Comparison of ENCODE assay signal across 8 cellular contexts in genomic region chr7:112414855-112415490, GRCh38. TPM values are rescaled to one million over a fixed set of nuclear protein-coding genes. Genes with fewer than 3 reads are reported as not detected.
DNase-seq lines count a peak whose midpoint lies in the region; ATAC-seq, FAIRE-seq and TF ChIP-seq lines count a peak whose summit lies in the region.

No MANE protein-coding gene starts in this region.

- H3K4me3 ChIP-seq in WERI-Rb-1 (ENCODE audit: low read depth, low read length) = no peak overlapping the region

- peak; percentile 85 for FAIRE-seq in GM12892 (lab: Jason Lieb, UNC)

- no peak overlapping the region for H3K27ac ChIP-seq in WERI-Rb-1

- peaks cover 14% of the 10 kb centered on the region for H3K27me3 Mint-ChIP-seq in activated T-cell treated with anti-CD3 and anti-CD28 coated beads, Interleukin-2, amount 50 U/mL, for 72 hours (ENCODE audit: low read depth)

- H3K36me3 ChIP-seq in WERI-Rb-1 = no peaks in the 10 kb centered on the region

- H3K27ac Mint-ChIP-seq in stimulated activated effector memory CD8-positive, alpha-beta T cell treated with anti-CD3 and anti-CD28 coated beads, Interleukin-12 subunit alpha, Interleukin-12 subunit beta, amount 100 ng/mL, for 72 hours = no peak overlapping the region
- H3K27ac Mint-ChIP-seq in activated T-cell treated with anti-CD3 and anti-CD28 coated beads, Interleukin-2, amount 50 U/mL, for 72 hours = no peak overlapping the region

- ATAC-seq in stimulated activated effector memory CD8-positive, alpha-beta T cell treated with anti-CD3 and anti-CD28 coated beads, Interleukin-12 subunit alpha, Interleukin-12 subunit beta, amount 100 ng/mL, for 72 hours = no peak
- ATAC-seq in activated T-cell treated with anti-CD3 and anti-CD28 coated beads, Interleukin-2, amount 50 U/mL, for 72 hours (replicated peaks in 1 of 2) = no peak
- no peak for ATAC-seq in omental fat pad (ENCODE audit: low FRiP score)

- no peak for TF ChIP-seq POLR2A in GM12892 (IDR thresholded peaks at IDR 0.05; ENCODE audit: low read depth, low read length)

- in situ Hi-C loops in ACHN (cut with HindIII; ENCODE audit: low pct_ligation_motif_present, low pct_unique_long_range_greater_than_20kb, low sequenced_read_pairs) = loop anchor here (25.0 kb wide), 1 partner anchor 653 kb away; no protein-coding TSS in a partner anchor

- H3K9me3 ChIP-seq in WERI-Rb-1 (ENCODE audit: severe bottlenecking) = peaks cover 10% of the 10 kb centered on the region

- DNase-seq in ACHN = peak; percentile 75
- no peak for DNase-seq in GM12892 (ENCODE audit: insufficient read length)
- peak; percentile 29 for DNase-seq in NCI-H1694 (lab: John Stamatoyannopoulos, UW)
- no peak for DNase-seq in WERI-Rb-1
- peak; percentile 70 for DNase-seq in inferior parietal cortex (ENCODE audit: extremely low spot score)
- DNase-seq in stimulated activated effector memory CD8-positive, alpha-beta T cell treated with anti-CD3 and anti-CD28 coated beads, Interleukin-12 subunit alpha, Interleukin-12 subunit beta, amount 100 ng/mL, for 72 hours (ENCODE audit: low spot score in 2 of 2) = no peak
- DNase-seq in activated T-cell treated with anti-CD3 and anti-CD28 coated beads, Interleukin-2, amount 50 U/mL, for 72 hours = no peak
- DNase-seq in omental fat pad (ENCODE audit: low spot score) = no peak

- H3K4me3 Mint-ChIP-seq in stimulated activated effector memory CD8-positive, alpha-beta T cell treated with anti-CD3 and anti-CD28 coated beads, Interleukin-12 subunit alpha, Interleukin-12 subunit beta, amount 100 ng/mL, for 72 hours = no peak overlapping the region
- no peak overlapping the region for H3K4me3 Mint-ChIP-seq in activated T-cell treated with anti-CD3 and anti-CD28 coated beads, Interleukin-2, amount 50 U/mL, for 72 hours

- H3K4me1 Mint-ChIP-seq in stimulated activated effector memory CD8-positive, alpha-beta T cell treated with anti-CD3 and anti-CD28 coated beads, Interleukin-12 subunit alpha, Interleukin-12 subunit beta, amount 100 ng/mL, for 72 hours = no peaks in the 10 kb centered on the region
- H3K4me1 Mint-ChIP-seq in activated T-cell treated with anti-CD3 and anti-CD28 coated beads, Interleukin-2, amount 50 U/mL, for 72 hours (ENCODE audit: low read depth) = peaks cover 5% of the 10 kb centered on the region

- TF ChIP-seq CTCF in WERI-Rb-1 (IDR thresholded peaks at IDR 0.05; ENCODE audit: low read depth, low read length) = peak; percentile 60
- TF ChIP-seq CTCF in omental fat pad (IDR thresholded peaks at IDR 0.05) = no peak

- H3K36me3 Mint-ChIP-seq in stimulated activated effector memory CD8-positive, alpha-beta T cell treated with anti-CD3 and anti-CD28 coated beads, Interleukin-12 subunit alpha, Interleukin-12 subunit beta, amount 100 ng/mL, for 72 hours = no peaks in the 10 kb centered on the region
- H3K36me3 Mint-ChIP-seq in activated T-cell treated with anti-CD3 and anti-CD28 coated beads, Interleukin-2, amount 50 U/mL, for 72 hours (ENCODE audit: insufficient read depth in 2 of 2) = peaks cover 1 to 4% of the 10 kb centered on the region in 2 donors

- H3K9me3 Mint-ChIP-seq in stimulated activated effector memory CD8-positive, alpha-beta T cell treated with anti-CD3 and anti-CD28 coated beads, Interleukin-12 subunit alpha, Interleukin-12 subunit beta, amount 100 ng/mL, for 72 hours = no peaks in the 10 kb centered on the region
- H3K9me3 Mint-ChIP-seq in activated T-cell treated with anti-CD3 and anti-CD28 coated beads, Interleukin-2, amount 50 U/mL, for 72 hours = peaks cover 2 to 3% of the 10 kb centered on the region in 2 donors

- H3K27me3 ChIP-seq in WERI-Rb-1 (ENCODE audit: insufficient read depth, low read depth, severe bottlenecking) = no peaks in the 10 kb centered on the region

RNA-seq across cellular contexts. Expression of gene IFRD1, which starts 35.3 kb away (rescaled TPM):
- 28.9 TPM for polyA plus RNA-seq in GM12892 (2012; ENCODE audit: missing spikeins)
- total RNA-seq in activated T-cell treated with anti-CD3 and anti-CD28 coated beads, Interleukin-2, amount 50 U/mL, for 72 hours = 10 to 100 TPM; 86.4 to 88.3 TPM
- total RNA-seq in omental fat pad = 10 to 100 TPM; 78.5 to 85.1 (median 80.4) TPM

Comparison
In these comparisons a context has a peak if more than half of its experiments do, and no peak if none do; other contexts are left out.
1. DNase-seq: peak in ACHN (single experiment), NCI-H1694 (single experiment) and inferior parietal cortex (single experiment); none in GM12892 (single experiment), WERI-Rb-1 (single experiment), stimulated activated effector memory CD8-positive, alpha-beta T cell treated with anti-CD3 and anti-CD28 coated beads, Interleukin-12 subunit alpha, Interleukin-12 subunit beta, amount 100 ng/mL, for 72 hours (0 of 2), activated T-cell treated with anti-CD3 and anti-CD28 coated beads, Interleukin-2, amount 50 U/mL, for 72 hours (0 of 2) and omental fat pad (single experiment).